ENCODE assay signal across 8 cellular contexts in genomic region chr3:129893616-129894070, GRCh38. TPM values are rescaled to one million over a fixed set of nuclear protein-coding genes. Genes with fewer than 3 reads are reported as not detected.
DNase-seq lines count a peak whose midpoint lies in the region; ATAC-seq and TF ChIP-seq lines count a peak whose summit lies in the region.

TSS of gene TMCC1 (minus strand) at chr3:129893711.

- H3K4me3 ChIP-seq in fibroblast of mammary gland (ENCODE audit: control insufficient read depth, low read depth, low read length): peak within 1 kb of the TSS; percentile 73

- POLR2A ChIA-PET in naive thymus-derived CD8-positive, alpha-beta T cell (lab: Charles Lee): interaction anchor here (0.6 to 1.8 kb wide), 7 partner anchors 9 to 317 kb away, joined by 3 to 7 read pairs (median 5); no protein-coding TSS in a partner anchor

- no peaks in the 10 kb centered on the region for H3K36me3 Mint-ChIP-seq in naive thymus-derived CD8-positive, alpha-beta T cell
- peaks cover 6 to 10% of the 10 kb centered on the region in 2 donors for H3K36me3 Mint-ChIP-seq in stimulated activated naive B cell treated with anti-CD40 and anti-IgM and Interleukin-4, amounts not matched to agents 10 μg/mL and 1 μg/mL and 100 μg/mL, for 72 hours

- peak within 1 kb of the TSS; percentile 85 to 98 (median 94) for H3K27ac Mint-ChIP-seq in naive thymus-derived CD8-positive, alpha-beta T cell
- peak within 1 kb of the TSS; percentile 88 for H3K27ac Mint-ChIP-seq in stimulated activated naive B cell treated with anti-CD40 and anti-IgM and Interleukin-4, amounts not matched to agents 10 μg/mL and 1 μg/mL and 100 μg/mL, for 72 hours

- no peaks in the 10 kb centered on the region for H3K9me3 Mint-ChIP-seq in naive thymus-derived CD8-positive, alpha-beta T cell
- H3K9me3 Mint-ChIP-seq in stimulated activated naive B cell treated with anti-CD40 and anti-IgM and Interleukin-4, amounts not matched to agents 10 μg/mL and 1 μg/mL and 100 μg/mL, for 72 hours: no peaks in the 10 kb centered on the region

- DNase-seq in DMS53 (lab: John Stamatoyannopoulos, UW): peak; percentile 96
- DNase-seq in KG1 (lab: John Stamatoyannopoulos, UW): peak; percentile 82
- peak; percentile 84 for DNase-seq in RKO (ENCODE audit: low spot score)
- DNase-seq in activated T-helper 1 cell treated with anti-CD3 and anti-CD28 coated beads, Interleukin-2, amount 50 U/mL, for 16 hours (ENCODE audit: low read depth in 1 of 2, low spot score in 1 of 2): peak; percentile 76 to 85
- DNase-seq in fibroblast of mammary gland (ENCODE audit: low read depth): peak; percentile 65
- peak; percentile 85 to 96 (median 90) for DNase-seq in naive thymus-derived CD8-positive, alpha-beta T cell
- peak; percentile 80 for DNase-seq in stimulated activated naive B cell treated with anti-CD40 and anti-IgM and Interleukin-4, amounts not matched to agents 10 μg/mL and 1 μg/mL and 100 μg/mL, for 72 hours

- peak; percentile 85 for ATAC-seq in GM21717 (IDR thresholded peaks at IDR 0.05; ENCODE audit: unreplicated experiment)
- peak; percentile 90 to 92 for ATAC-seq in naive thymus-derived CD8-positive, alpha-beta T cell
- peak; percentile 90 to 92 for ATAC-seq in stimulated activated naive B cell treated with anti-CD40 and anti-IgM and Interleukin-4, amounts not matched to agents 10 μg/mL and 1 μg/mL and 100 μg/mL, for 72 hours (replicated peaks)

- peak within 1 kb of the TSS; percentile 90 to 96 (median 92) for H3K4me3 Mint-ChIP-seq in naive thymus-derived CD8-positive, alpha-beta T cell
- H3K4me3 Mint-ChIP-seq in stimulated activated naive B cell treated with anti-CD40 and anti-IgM and Interleukin-4, amounts not matched to agents 10 μg/mL and 1 μg/mL and 100 μg/mL, for 72 hours: peak within 1 kb of the TSS; percentile 92 to 96

- no peak for TF ChIP-seq CTCF in fibroblast of mammary gland (conservative IDR thresholded peaks at IDR 0.05; ENCODE audit: control insufficient read depth, insufficient read depth, low read depth, low read length)

- peaks cover 27 to 47% (median 45%) of the 10 kb centered on the region in 4 donors for H3K4me1 Mint-ChIP-seq in naive thymus-derived CD8-positive, alpha-beta T cell
- H3K4me1 Mint-ChIP-seq in stimulated activated naive B cell treated with anti-CD40 and anti-IgM and Interleukin-4, amounts not matched to agents 10 μg/mL and 1 μg/mL and 100 μg/mL, for 72 hours: peaks cover 18 to 48% of the 10 kb centered on the region in 2 donors

- no peaks in the 10 kb centered on the region for H3K27me3 Mint-ChIP-seq in naive thymus-derived CD8-positive, alpha-beta T cell
- H3K27me3 Mint-ChIP-seq in stimulated activated naive B cell treated with anti-CD40 and anti-IgM and Interleukin-4, amounts not matched to agents 10 μg/mL and 1 μg/mL and 100 μg/mL, for 72 hours: no peaks in the 10 kb centered on the region

RNA-seq across cellular contexts. Expression of gene TMCC1, which starts in this region (rescaled TPM):
- 10 to 100 TPM; 33.6 to 34.9 TPM for total RNA-seq in naive thymus-derived CD8-positive, alpha-beta T cell
- 1 to 10 TPM; 4.2 to 6.3 (median 5.8) TPM for polyA plus RNA-seq in naive thymus-derived CD8-positive, alpha-beta T cell

Comparison
In these comparisons a context has a peak if more than half of its experiments do, and no peak if none do; other contexts are left out.
1. Peak in every context shown above with its lines: DNase-seq, ATAC-seq and H3K4me3 ChIP-seq.